Comparison of ENCODE assay signal across 17 cellular contexts in the genomic region with DNA sequence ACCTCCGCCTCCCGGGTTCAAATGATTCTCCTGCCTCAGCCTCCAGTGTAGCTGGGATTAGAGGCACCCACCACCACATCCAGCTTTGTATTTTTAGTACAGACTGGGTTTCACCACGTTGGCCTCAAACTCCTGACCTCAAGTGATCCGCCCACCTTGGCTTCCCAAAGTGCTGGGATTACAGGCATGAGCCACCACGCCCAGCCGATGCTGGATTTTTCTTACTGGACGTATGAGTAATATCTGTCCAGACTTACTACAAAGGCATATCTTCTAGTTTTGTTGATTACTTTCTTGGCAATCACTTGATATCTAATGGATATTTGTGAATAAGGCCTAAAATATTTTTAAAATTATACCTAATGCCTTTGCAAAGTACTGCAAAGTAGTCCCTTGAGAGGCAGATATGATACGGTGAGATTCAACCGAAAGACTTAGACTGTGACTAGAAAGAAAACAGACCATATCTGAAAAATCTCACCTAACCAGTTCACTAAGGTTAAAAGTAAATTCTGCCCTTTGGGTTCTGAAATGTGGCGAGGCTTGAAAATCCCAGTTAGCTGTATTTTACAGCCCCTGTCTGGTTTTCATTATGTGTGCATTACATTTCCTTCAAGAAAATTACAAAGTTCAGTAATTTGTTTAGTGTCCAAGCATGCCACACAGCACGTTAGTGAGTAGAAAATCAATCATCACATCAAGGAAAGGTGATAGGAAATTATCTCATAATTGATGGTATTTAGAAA.
DNase-seq lines count a peak whose midpoint lies in the region; ATAC-seq, FAIRE-seq and TF ChIP-seq lines count a peak whose summit lies in the region.
"Had no signal": no experiment of that assay in that cellular context is flagged by ENCODE, and none has a peak within 500 bp of the region (broad histone marks: within the 10 kb centered on the region; RNA-seq: fewer than 3 reads in every experiment).

No MANE protein-coding gene starts in this region.

- H3K4me3 ChIP-seq in HEK293 (ENCODE audit: low read depth, low read length) = no peak overlapping the region
- no peak overlapping the region for H3K4me3 ChIP-seq in astrocyte of the spinal cord (ENCODE audit: low read depth, low read length)
- no peak overlapping the region for H3K4me3 ChIP-seq in hepatocyte
- H3K4me3 ChIP-seq in small intestine (ENCODE audit: low read depth in 1 of 2, low read length in 2 of 2) = no peak overlapping the region

- no peak overlapping the region for H3K4me3 Mint-ChIP-seq in stimulated activated memory B cell treated with anti-CD40 and anti-IgM and Interleukin-4, amounts not matched to agents 10 μg/mL and 1 μg/mL and 100 μg/mL, for 72 hours
- H3K4me3 Mint-ChIP-seq: activated T-helper 1 cell treated with anti-CD3 and anti-CD28 coated beads, Interleukin-12 subunit alpha, Interleukin-12 subunit beta, Interleukin-2, Interleukin-4 antibody, amounts not matched to agents 30 ng/mL and 10 ng/mL and 1 ng/mL, durations not matched to agents 14 hours and 24 hours and 36 hours had no signal

- H3K4me2 ChIP-seq in hepatocyte = peak overlapping the region; percentile 21

- 49% methylated on average over 11 of the region's 11 CpGs for WGBS in hepatocyte (ENCODE audit: low lambda C conversion rate, missing lambda C conversion rate)
- WGBS in small intestine, 3 donors = 38 to 67% (median 51%) methylated on average over 11 of the region's 11 CpGs

- H3K9me3 ChIP-seq in HEK293 (ENCODE audit: control insufficient read depth, insufficient read depth, low read depth, low read length) = no peaks in the 10 kb centered on the region
- no peaks in the 10 kb centered on the region for H3K9me3 ChIP-seq in hepatocyte (ENCODE audit: low read depth)
- no peaks in the 10 kb centered on the region for H3K9me3 ChIP-seq in small intestine (ENCODE audit: control insufficient read depth, low read depth)

- H3K79me2 ChIP-seq in hepatocyte = peaks cover 54% of the 10 kb centered on the region

- in situ Hi-C loops in astrocyte of the spinal cord (cut with HindIII; ENCODE audit: low sequenced_read_pairs) = no loop called here

- no peak for FAIRE-seq in small intestine (lab: Jason Lieb, UNC)

- no peak for TF ChIP-seq CTCF in HEK293 (tag by site-specific recombination; IDR thresholded peaks at IDR 0.05)
- TF ChIP-seq CTCF in astrocyte of the spinal cord (IDR thresholded peaks at IDR 0.05; ENCODE audit: low read depth, low read length) = no peak
- no peak for TF ChIP-seq CTCF in hepatocyte (IDR thresholded peaks at IDR 0.05; ENCODE audit: poor library complexity)

- no peaks in the 10 kb centered on the region for H3K36me3 Mint-ChIP-seq in stimulated activated memory B cell treated with anti-CD40 and anti-IgM and Interleukin-4, amounts not matched to agents 10 μg/mL and 1 μg/mL and 100 μg/mL, for 72 hours
- H3K36me3 Mint-ChIP-seq: naive B cell had no signal

- H3K4me1 Mint-ChIP-seq in stimulated activated memory B cell treated with anti-CD40 and anti-IgM and Interleukin-4, amounts not matched to agents 10 μg/mL and 1 μg/mL and 100 μg/mL, for 72 hours = no peaks in the 10 kb centered on the region
- H3K4me1 Mint-ChIP-seq: naive B cell had no signal

- no peak overlapping the region for H3K27ac Mint-ChIP-seq in stimulated activated memory B cell treated with anti-CD40 and anti-IgM and Interleukin-4, amounts not matched to agents 10 μg/mL and 1 μg/mL and 100 μg/mL, for 72 hours
- H3K27ac Mint-ChIP-seq: activated T-helper 1 cell treated with anti-CD3 and anti-CD28 coated beads, Interleukin-12 subunit alpha, Interleukin-12 subunit beta, Interleukin-2, Interleukin-4 antibody, amounts not matched to agents 30 ng/mL and 10 ng/mL and 1 ng/mL, durations not matched to agents 14 hours and 24 hours and 36 hours had no signal

- H3K9me3 Mint-ChIP-seq in stimulated activated memory B cell treated with anti-CD40 and anti-IgM and Interleukin-4, amounts not matched to agents 10 μg/mL and 1 μg/mL and 100 μg/mL, for 72 hours = no peaks in the 10 kb centered on the region
- H3K9me3 Mint-ChIP-seq: activated T-helper 1 cell treated with anti-CD3 and anti-CD28 coated beads, Interleukin-12 subunit alpha, Interleukin-12 subunit beta, Interleukin-2, Interleukin-4 antibody, amounts not matched to agents 30 ng/mL and 10 ng/mL and 1 ng/mL, durations not matched to agents 14 hours and 24 hours and 36 hours; naive B cell had no signal

- DNase-seq in astrocyte of the spinal cord (ENCODE audit: low read depth, low spot score) = peak; percentile 18
- DNase-seq in hepatocyte (ENCODE audit: low spot score) = no peak
- peak; percentile 47 for DNase-seq in small intestine
- no peak for DNase-seq in nucleus accumbens (lab: John Stamatoyannopoulos, UW)
- DNase-seq: activated CD4-positive, alpha-beta T cell treated with anti-CD3 and anti-CD28 coated beads, Interleukin-2, amount 50 U/mL, for 4 hours; amygdala; KG1; naive B cell; NCI-H1930; Right ventricle myocardium superior; stimulated activated CD4-positive, alpha-beta T cell treated with anti-CD3 and anti-CD28 coated beads, Interleukin-4, amount 100 ng/mL, for 24 hours; T1000 had no signal

- H3K27ac ChIP-seq in HEK293 (ENCODE audit: extremely low read depth, low read depth, low read length) = no peak overlapping the region
- peak overlapping the region; percentile 66 for H3K27ac ChIP-seq in hepatocyte
- H3K27ac ChIP-seq in small intestine (ENCODE audit: low read depth in 1 of 2, low read length in 1 of 2) = peak overlapping the region in 1 of 2 donors; percentile 38

- H4K20me1 ChIP-seq in hepatocyte (ENCODE audit: insufficient read depth, poor library complexity, severe bottlenecking) = peaks cover 5% of the 10 kb centered on the region

- no peak for ATAC-seq in stimulated activated memory B cell treated with anti-CD40 and anti-IgM and Interleukin-4, amounts not matched to agents 10 μg/mL and 1 μg/mL and 100 μg/mL, for 72 hours
- ATAC-seq in HG03432 (IDR thresholded peaks at IDR 0.05; ENCODE audit: unreplicated experiment) = no peak
- ATAC-seq in HG03378 (IDR thresholded peaks at IDR 0.05; ENCODE audit: unreplicated experiment) = no peak

- H2AFZ ChIP-seq in hepatocyte = no peak overlapping the region

- POLR2A ChIA-PET in HEK293 (lab: Yijun Ruan, JAX) = no interaction called here

- H3K4me1 ChIP-seq in HEK293 (ENCODE audit: control insufficient read depth, insufficient read depth, low read length) (peaks cover 13% of the 10 kb centered on the region), hepatocyte (ENCODE audit: insufficient read depth) (peaks cover 45% of the 10 kb centered on the region), small intestine (ENCODE audit: control insufficient read depth in 2 of 2, insufficient read depth in 1 of 2, low read depth in 1 of 2, low read length in 1 of 2) (peaks cover 5 to 11% of the 10 kb centered on the region in 2 donors)

- no peaks in the 10 kb centered on the region for H3K27me3 Mint-ChIP-seq in stimulated activated memory B cell treated with anti-CD40 and anti-IgM and Interleukin-4, amounts not matched to agents 10 μg/mL and 1 μg/mL and 100 μg/mL, for 72 hours

- H3K9me2 ChIP-seq in hepatocyte (replicated peaks; ENCODE audit: insufficient read depth) = no peaks in the 10 kb centered on the region

- H3K27me3 ChIP-seq in hepatocyte = no peaks in the 10 kb centered on the region
- H3K27me3 ChIP-seq in small intestine (ENCODE audit: control insufficient read depth in 2 of 2, insufficient read depth in 2 of 2, low read length in 2 of 2) = no peaks in the 10 kb centered on the region

- CTCF ChIA-PET in HEK293 (lab: Yijun Ruan, JAX) = interaction anchor here (0.6 to 1.5 kb wide), 2 partner anchors 422 to 522 kb away, joined by 3 read pairs; no protein-coding TSS in a partner anchor

- H3K36me3 ChIP-seq in HEK293 (ENCODE audit: control insufficient read depth in 2 of 2, insufficient read depth in 1 of 2, low read length in 2 of 2) (no peaks in the 10 kb centered on the region), hepatocyte (replicated peaks; ENCODE audit: insufficient read depth, low read depth) (no peaks in the 10 kb centered on the region), small intestine (ENCODE audit: control insufficient read depth in 2 of 2, insufficient read depth in 2 of 2, low read length in 2 of 2) (no peaks in the 10 kb centered on the region)

TF ChIP-seq in HEK293, 187 proteins besides CTCF, POLR2A, EP300 and RAD21:
- TF ChIP-seq ZNF473 (tag by site-specific recombination; IDR thresholded peaks at IDR 0.05) = no peak
- peak; percentile 33; the same call in 1 of the 2 replicates for TF ChIP-seq KLF1 (tag by site-specific recombination; IDR thresholded peaks at IDR 0.05)

Comparison
In these comparisons a context has a peak if more than half of its experiments do, and no peak if none do; other contexts are left out.
1. DNase-seq: peak in astrocyte of the spinal cord (single experiment) and small intestine (single experiment); none in hepatocyte (single experiment) and nucleus accumbens (0 of 56).